In genomic region chr15:89898628-89899302, GRCh38 we compare ENCODE assay signal across 8 cellular contexts. TPM values are rescaled to one million over a fixed set of nuclear protein-coding genes. Genes with fewer than 3 reads are reported as not detected.
DNase-seq lines count a peak whose midpoint lies in the region; ATAC-seq and TF ChIP-seq lines count a peak whose summit lies in the region.

No MANE protein-coding gene starts in this region.

- H3K36me3 ChIP-seq in psoas muscle (ENCODE audit: insufficient read depth in 1 of 2, low read depth in 1 of 2) = peaks cover 0 to 38% of the 10 kb centered on the region in 2 donors

- peak; percentile 76 for DNase-seq in NCI-H82 (lab: John Stamatoyannopoulos, UW)
- no peak for DNase-seq in NCI-H82 treated with DMSO at 0.1 percent for 48 hours (lab: John Stamatoyannopoulos, UW; ENCODE audit: unreplicated experiment)
- DNase-seq in NCI-H1417 treated with DMSO at 0.1 percent for 48 hours (lab: John Stamatoyannopoulos, UW) = peak; percentile 2
- DNase-seq in activated CD4-positive, alpha-beta T cell treated with anti-CD3 and anti-CD28 coated beads, Interleukin-2, amount 10 ng/mL, durations not matched to agents 7 days and 5 days = peak; percentile 66
- DNase-seq in psoas muscle = peak in 1 of 2 donors; percentile 30

- H3K9me3 ChIP-seq in psoas muscle = no peaks in the 10 kb centered on the region

- intact Hi-C loops in psoas muscle (cut with DNase I) = loop anchor here in 1 of 2 donors (5.0 kb wide), 2 partner anchors 189 to 329 kb away; no protein-coding TSS in a partner anchor

- peaks cover 10% of the 10 kb centered on the region for H3K4me1 Mint-ChIP-seq in activated CD4-positive, alpha-beta T cell treated with anti-CD3 and anti-CD28 coated beads, Interleukin-2, amount 10 ng/mL, durations not matched to agents 7 days and 5 days

- no peaks in the 10 kb centered on the region for H3K9me3 Mint-ChIP-seq in activated CD4-positive, alpha-beta T cell treated with anti-CD3 and anti-CD28 coated beads, Interleukin-2, amount 10 ng/mL, durations not matched to agents 7 days and 5 days

- H3K27me3 Mint-ChIP-seq in activated CD4-positive, alpha-beta T cell treated with anti-CD3 and anti-CD28 coated beads, Interleukin-2, amount 10 ng/mL, durations not matched to agents 7 days and 5 days = peaks cover 2% of the 10 kb centered on the region

- H3K4me1 ChIP-seq in psoas muscle = peaks cover 4% of the 10 kb centered on the region

- ATAC-seq in GM21723 (IDR thresholded peaks at IDR 0.05; ENCODE audit: unreplicated experiment) (peak; percentile 52), esophagus mucosa (peak; percentile 85), psoas muscle (peak; percentile 36 to 72 (median 64)), HG03571 (IDR thresholded peaks at IDR 0.05; ENCODE audit: unreplicated experiment) (no peak)

- POLR2A ChIA-PET in activated CD4-positive, alpha-beta T cell treated with anti-CD3 and anti-CD28 coated beads, Interleukin-2, amount 10 ng/mL, durations not matched to agents 7 days and 5 days (lab: Charles Lee) = no interaction called here

- no peak overlapping the region for H3K4me3 ChIP-seq in psoas muscle

- CTCF ChIA-PET in activated CD4-positive, alpha-beta T cell treated with anti-CD3 and anti-CD28 coated beads, Interleukin-2, amount 10 ng/mL, durations not matched to agents 7 days and 5 days (lab: Charles Lee) = interaction anchor here (0.6 to 2.4 kb wide), 10 partner anchors 10 to 188 kb away, joined by 3 to 13 read pairs (median 3); no protein-coding TSS in a partner anchor

- TF ChIP-seq CTCF in psoas muscle (IDR thresholded peaks at IDR 0.05) = peak; percentile 53

- H3K4me3 Mint-ChIP-seq in activated CD4-positive, alpha-beta T cell treated with anti-CD3 and anti-CD28 coated beads, Interleukin-2, amount 10 ng/mL, durations not matched to agents 7 days and 5 days = no peak overlapping the region

- 80 to 83% (median 82%) methylated on average over 7 of the region's 7 CpGs for WGBS in psoas muscle, 3 donors

- H3K27ac Mint-ChIP-seq in activated CD4-positive, alpha-beta T cell treated with anti-CD3 and anti-CD28 coated beads, Interleukin-2, amount 10 ng/mL, durations not matched to agents 7 days and 5 days = no peak overlapping the region

- no peak overlapping the region for H3K27ac ChIP-seq in psoas muscle

- no peaks in the 10 kb centered on the region for H3K36me3 Mint-ChIP-seq in activated CD4-positive, alpha-beta T cell treated with anti-CD3 and anti-CD28 coated beads, Interleukin-2, amount 10 ng/mL, durations not matched to agents 7 days and 5 days (ENCODE audit: low read depth)

- H3K27me3 ChIP-seq in psoas muscle (ENCODE audit: insufficient read depth in 3 of 3, low read length in 2 of 3) = no peaks in the 10 kb centered on the region

RNA-seq across cellular contexts. Expression of gene AP3S2, which starts 5.0 kb away (rescaled TPM):
- 10 to 100 TPM; 25.3 to 28.1 TPM for total RNA-seq in activated CD4-positive, alpha-beta T cell treated with anti-CD3 and anti-CD28 coated beads, Interleukin-2, amount 10 ng/mL, durations not matched to agents 7 days and 5 days
- total RNA-seq in esophagus mucosa (20.6 TPM), psoas muscle (10 to 100 TPM; 40.6 to 61.0 (median 46.6) TPM)
- 10 to 100 TPM; 18.0 to 74.3 (median 26.6) TPM for polyA plus RNA-seq in psoas muscle

RNA-seq across cellular contexts. Expression of gene ARPIN, which starts 14.0 kb away (rescaled TPM):
- total RNA-seq in activated CD4-positive, alpha-beta T cell treated with anti-CD3 and anti-CD28 coated beads, Interleukin-2, amount 10 ng/mL, durations not matched to agents 7 days and 5 days = not detected
- total RNA-seq in esophagus mucosa = 17.5 TPM
- 10 to 100 TPM in 1 of 4 donors, 1 to 10 TPM in 3; 5.3 to 10.3 (median 9.7) TPM for total RNA-seq in psoas muscle
- polyA plus RNA-seq in psoas muscle = 1 to 10 TPM; 3.5 to 8.9 (median 4.3) TPM

Comparison
In these comparisons a context has a peak if more than half of its experiments do, and no peak if none do; other contexts are left out.
1. RNA of gene ARPIN, which starts 14.0 kb away (total RNA-seq): 17.5 TPM in esophagus mucosa (single experiment) and 5.3 to 10.3 TPM in psoas muscle; not detected in activated CD4-positive, alpha-beta T cell treated with anti-CD3 and anti-CD28 coated beads, Interleukin-2, amount 10 ng/mL, durations not matched to agents 7 days and 5 days; every median in the first group is over 4 times any median in the second.